Comparison of ENCODE assay signal across 9 cellular contexts in the genomic region with DNA sequence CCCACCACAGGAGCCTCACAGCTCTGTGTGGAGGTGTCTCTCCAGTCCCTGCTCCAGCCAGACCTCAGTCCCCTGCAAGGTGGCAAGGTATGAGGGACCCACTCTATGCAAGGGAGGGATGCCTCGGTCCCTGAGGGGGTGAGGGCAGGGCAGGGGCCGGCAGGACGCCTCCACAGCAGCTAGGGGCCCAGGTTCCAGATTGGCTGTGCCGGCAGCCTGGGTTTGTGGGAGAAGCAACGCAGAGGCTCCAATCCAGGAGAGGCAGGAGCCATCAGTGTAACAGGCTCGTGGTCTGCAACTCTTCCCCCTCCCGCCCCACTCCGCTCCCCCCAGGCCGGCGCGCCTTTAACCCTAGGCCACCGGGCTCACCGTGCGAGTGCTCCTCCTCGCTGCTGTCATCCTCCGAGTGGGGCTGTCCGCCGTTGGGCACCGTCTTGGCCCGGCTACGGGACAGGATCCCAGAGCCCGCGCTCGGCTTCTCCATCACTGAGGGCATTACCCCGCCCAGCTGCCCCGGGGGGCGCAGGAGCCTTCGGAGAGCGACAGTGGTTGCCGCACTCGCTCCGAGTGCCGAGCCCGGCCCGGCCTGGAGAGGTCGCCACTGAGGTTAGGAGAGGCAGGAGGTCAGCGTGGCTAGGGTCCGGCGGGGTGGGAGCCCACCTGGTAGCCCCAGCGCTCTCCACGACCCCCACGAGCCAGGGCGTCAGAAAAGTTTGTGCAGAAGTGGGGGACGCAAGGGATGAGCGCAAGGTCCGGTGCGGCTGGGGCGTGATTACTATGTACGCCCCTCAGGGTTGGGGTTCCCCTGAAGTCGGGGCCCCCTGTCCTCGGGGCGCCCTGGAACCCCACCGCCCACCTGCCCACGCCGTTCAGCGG. TPM values are rescaled to one million over a fixed set of nuclear protein-coding genes. Genes with fewer than 3 reads are reported as not detected.
DNase-seq lines count a peak whose midpoint lies in the region; ATAC-seq and TF ChIP-seq lines count a peak whose summit lies in the region.
"Had no signal": no experiment of that assay in that cellular context is flagged by ENCODE, and none has a peak within 500 bp of the region (broad histone marks: within the 10 kb centered on the region; RNA-seq: fewer than 3 reads in every experiment).

No MANE protein-coding gene starts in this region.

- POLR2A ChIA-PET in RWPE1 (lab: Yijun Ruan, JAX; ENCODE audit: low non-redundant PET), result no interaction called here

- H3K4me3 ChIP-seq in cardiac fibroblast (replicated peaks in 1 of 2; ENCODE audit: low read depth in 2 of 2, low read length in 2 of 2) (peak overlapping the region; percentile 54 to 56), left lung (peak overlapping the region; percentile 35 to 43)

- CTCF ChIA-PET in RWPE1 (lab: Yijun Ruan, JAX), result interaction anchor here (0.5 to 1.6 kb wide), 6 partner anchors 9 to 118 kb away, joined by 3 to 6 read pairs (median 3); no protein-coding TSS in a partner anchor

- ATAC-seq in HG02885 (IDR thresholded peaks at IDR 0.05; ENCODE audit: poor library complexity, unreplicated experiment) (peak; percentile 34), left lung (no peak), left lobe of liver (no peak)

- peaks cover 0 to 59% of the 10 kb centered on the region in 2 donors for H3K27me3 ChIP-seq in left lung

- peak overlapping the region; percentile 72 for H3K27ac ChIP-seq in RWPE1
- no peak overlapping the region for H3K27ac ChIP-seq in left lung
- peak overlapping the region; percentile 65 for H3K27ac ChIP-seq in substantia nigra (ENCODE audit: low read depth, low read length, poor library complexity, severe bottlenecking)

- peaks cover 0 to 4% of the 10 kb centered on the region in 2 donors for H3K36me3 ChIP-seq in left lung

- no peaks in the 10 kb centered on the region for H3K9me3 ChIP-seq in left lung

- intact Hi-C loops in left lung (cut with DNase I), result no loop called here

- H3K4me1 ChIP-seq in left lung, result peaks cover 25 to 52% of the 10 kb centered on the region in 2 donors

- DNase-seq in COLO668 (lab: John Stamatoyannopoulos, UW; ENCODE audit: unreplicated experiment), result peak; percentile 77
- DNase-seq in RWPE1 (ENCODE audit: low spot score), result no peak
- DNase-seq in cardiac fibroblast (ENCODE audit: low read depth in 2 of 2), result no peak
- DNase-seq in left lung, result no peak
- peak in 34 of 49 donors; percentile 11 to 77 (median 44) for DNase-seq in substantia nigra (lab: John Stamatoyannopoulos, UW)
- no peak for DNase-seq in pons (ENCODE audit: low spot score)
- DNase-seq in left lobe of liver (ENCODE audit: low spot score), result no peak

- TF ChIP-seq CTCF in RWPE1 (conservative IDR thresholded peaks at IDR 0.05; ENCODE audit: low read depth) (peak; percentile 51), cardiac fibroblast (IDR thresholded peaks at IDR 0.05; ENCODE audit: low read depth, low read length) (peak; percentile 68), left lung (IDR thresholded peaks at IDR 0.05) (peak in 1 of 2 donors; percentile 12)

RNA-seq across cellular contexts. Expression of a gene that starts 0.8 kb away (rescaled TPM):
- total RNA-seq in left lung, result 1 to 10 TPM in 1 of 2 donors, under 1 TPM in 1; 0.45 to 1.4 TPM
- total RNA-seq in left lobe of liver, result 0.23 TPM
- total RNA-seq: T-helper 1 cell treated with Interleukin-12 subunit alpha and Interleukin-12 subunit beta and Interleukin-4 antibody, amounts not matched to agents 30 ng/mL and 1 ng/mL, for 36 hours had no signal

RNA-seq across cellular contexts. Expression of a gene that starts 22.6 kb away (rescaled TPM):
- total RNA-seq in left lung (10 to 100 TPM; 15.9 to 16.6 TPM), left lobe of liver (4.2 TPM)

RNA-seq across cellular contexts. Expression of a gene that starts 58.2 kb away (rescaled TPM):
- total RNA-seq in left lung (100 to 1,000 TPM; 267 to 281 TPM), left lobe of liver (182 TPM)

Comparison
In these comparisons a context has a peak if more than half of its experiments do, and no peak if none do; other contexts are left out.
1. DNase-seq: peak in COLO668 (single experiment) and substantia nigra (34 of 49); none in RWPE1 (single experiment), cardiac fibroblast (0 of 2), left lung (0 of 2), pons (single experiment) and left lobe of liver (single experiment).
2. H3K27ac ChIP-seq: peak in RWPE1 (single experiment) and substantia nigra (single experiment); none in left lung (0 of 2).